Comparison of ENCODE assay signal across 11 cellular contexts in genomic region chr6:44075137-44076015, GRCh38. TPM values are rescaled to one million over a fixed set of nuclear protein-coding genes. Genes with fewer than 3 reads are reported as not detected.
DNase-seq lines count a peak whose midpoint lies in the region; ATAC-seq, FAIRE-seq and TF ChIP-seq lines count a peak whose summit lies in the region.
"Had no signal": no experiment of that assay in that cellular context is flagged by ENCODE, and none has a peak within 500 bp of the region (broad histone marks: within the 10 kb centered on the region; RNA-seq: fewer than 3 reads in every experiment).

No MANE protein-coding gene starts in this region.

- no peaks in the 10 kb centered on the region for H4K20me1 ChIP-seq in OCI-LY7 (ENCODE audit: insufficient read depth, low read length)

- H3K9me2 ChIP-seq in OCI-LY7 (ENCODE audit: insufficient read depth, low read length): no peaks in the 10 kb centered on the region

- no peak for TF ChIP-seq POLR2A in GM12892 (IDR thresholded peaks at IDR 0.05; ENCODE audit: low read depth, low read length)

- H3K79me2 ChIP-seq in OCI-LY7 (ENCODE audit: insufficient read depth, low read depth, low read length): no peaks in the 10 kb centered on the region

- TF ChIP-seq CTCF in OCI-LY7 (conservative IDR thresholded peaks at IDR 0.05; ENCODE audit: low read length) (no peak), GM10248 (IDR thresholded peaks at IDR 0.05; ENCODE audit: control extremely low read depth, extremely low read depth, low read depth, missing control alignments) (no peak)

- ATAC-seq in HG02973 (IDR thresholded peaks at IDR 0.05; ENCODE audit: unreplicated experiment): no peak

- no peak overlapping the region for H3K4me3 ChIP-seq in OCI-LY7 (ENCODE audit: low read depth, low read length, poor library complexity, severe bottlenecking)
- no peak overlapping the region for H3K4me3 ChIP-seq in skeletal muscle tissue (ENCODE audit: low read length in 3 of 3)

- H3K36me3 ChIP-seq in OCI-LY7 (ENCODE audit: insufficient read depth, low read length): no peaks in the 10 kb centered on the region
- no peaks in the 10 kb centered on the region for H3K36me3 ChIP-seq in skeletal muscle tissue (ENCODE audit: control insufficient read depth in 3 of 3, insufficient read depth in 3 of 3, low read length in 3 of 3)
- H3K36me3 ChIP-seq: ascending aorta had no signal

- POLR2A ChIA-PET in OCI-LY7 (lab: Charles Lee): interaction anchor here (1.4 to 2.0 kb wide), 3 partner anchors 10 to 351 kb away, joined by 3 to 4 read pairs (median 4); no protein-coding TSS in a partner anchor
- POLR2A ChIA-PET in GM10248 (lab: Yijun Ruan, JAX): no interaction called here

- DNase-seq in GM12892 (ENCODE audit: insufficient read length) (no peak), OCI-LY7 (ENCODE audit: low spot score) (peak; percentile 24), ecto neural progenitor cell (ENCODE audit: low spot score) (peak; percentile 58), posterior vena cava (ENCODE audit: low spot score) (no peak), GM10248 (ENCODE audit: extremely low spot score) (no peak), caudate nucleus (lab: John Stamatoyannopoulos, UW) (no peak)
- DNase-seq: kidney; stimulated activated naive CD4-positive, alpha-beta T cell treated with Interleukin-2 at 50 U/mL for 16 hours had no signal

- BruUV-seq in OCI-LY7 (replicated peaks; lab: Mats Ljungman, UMichigan): no TSS peak

- no peak overlapping the region for H2AFZ ChIP-seq in OCI-LY7 (ENCODE audit: low read length)

- CTCF ChIA-PET in OCI-LY7 (lab: Charles Lee; ENCODE audit: unreplicated experiment): interaction anchor here (1.8 kb wide), 1 partner anchor 351 kb away, joined by 5 read pairs; no protein-coding TSS in a partner anchor
- CTCF ChIA-PET in GM10248 (lab: Yijun Ruan, JAX): interaction anchor here (0.7 to 10.2 kb wide), 53 partner anchors 9 to 467 kb away, joined by 3 to 174 read pairs (median 4); partner anchors contain the start of genes MRPS18A, RSPH9 and VEGFA

- H3K9ac ChIP-seq in skeletal muscle tissue (ENCODE audit: low read depth in 1 of 3, low read length in 3 of 3): peak overlapping the region; percentile 80 to 95 (median 86)

- H3K9me3 ChIP-seq in OCI-LY7 (ENCODE audit: low read length) (no peaks in the 10 kb centered on the region), skeletal muscle tissue (ENCODE audit: control insufficient read depth in 3 of 3, low read length in 3 of 3) (no peaks in the 10 kb centered on the region)
- H3K9me3 ChIP-seq: ascending aorta had no signal

- H3K27ac ChIP-seq in OCI-LY7 (ENCODE audit: low read depth, low read length, poor library complexity, severe bottlenecking) (no peak overlapping the region), skeletal muscle tissue (ENCODE audit: low read depth, low read length) (peak overlapping the region; percentile 58), caudate nucleus (ENCODE audit: low read depth, low read length) (no peak overlapping the region)

- peak overlapping the region; percentile 92; the same call in 1 of the 2 replicates for H3K4me2 ChIP-seq in OCI-LY7 (ENCODE audit: low read length)

- intact Hi-C loops in OCI-LY7 (cut with micrococcal nuclease; ENCODE audit: unreplicated experiment) (loop anchor here (10.0 kb wide), 2 partner anchors 441 to 561 kb away; partner anchors contain the start of genes LRRC73, MAD2L1BP, POLR1C and YIPF3), posterior vena cava (cut with DNase I) (loop anchor here (2.0 to 5.0 kb wide), 2 partner anchors 351 to 408 kb away; no protein-coding TSS in a partner anchor)

- peak; percentile 30 for FAIRE-seq in GM12892 (lab: Jason Lieb, UNC)
- FAIRE-seq: kidney had no signal

- peaks cover 49% of the 10 kb centered on the region for H3K4me1 ChIP-seq in OCI-LY7 (ENCODE audit: insufficient read depth, low read length, poor library complexity, severe bottlenecking)
- peaks cover 28 to 46% (median 46%) of the 10 kb centered on the region in 3 donors for H3K4me1 ChIP-seq in skeletal muscle tissue (ENCODE audit: control insufficient read depth in 3 of 3, insufficient read depth in 3 of 3, low read length in 3 of 3)

- H3K27me3 ChIP-seq in skeletal muscle tissue (ENCODE audit: control insufficient read depth in 3 of 3, insufficient read depth in 3 of 3, low read length in 3 of 3): no peaks in the 10 kb centered on the region
- H3K27me3 ChIP-seq: ascending aorta had no signal

RNA-seq across cellular contexts. Expression of gene MRPL14, which starts 51.9 kb away (rescaled TPM):
- 87.0 TPM for polyA plus RNA-seq in GM12892 (2012; ENCODE audit: missing spikeins)
- 87.2 and 97.8 TPM in 2 replicates for total RNA-seq in OCI-LY7 (2014; rRNA removed; shearing (Covaris generic))
- total RNA-seq in OCI-LY7 (2022) (42.8 and 51.3 TPM in 2 replicates), skeletal muscle tissue (57.4 TPM), posterior vena cava (10 to 100 TPM; 26.4 to 33.5 TPM)

RNA-seq across cellular contexts. Expression of gene TMEM63B, which starts 52.0 kb away (rescaled TPM):
- polyA plus RNA-seq in GM12892 (2012; ENCODE audit: missing spikeins): 8.7 TPM
- total RNA-seq in OCI-LY7 (2014; rRNA removed; shearing (Covaris generic)): 3.7 and 5.4 TPM in 2 replicates
- 10.0 and 10.2 TPM in 2 replicates for total RNA-seq in OCI-LY7 (2022)
- 11.5 TPM for total RNA-seq in skeletal muscle tissue
- total RNA-seq in posterior vena cava: 10 to 100 TPM; 23.7 to 28.1 TPM

Comparison
In these comparisons a context has a peak if more than half of its experiments do, and no peak if none do; other contexts are left out.
1. DNase-seq: peak in OCI-LY7 (single experiment) and ecto neural progenitor cell (single experiment); none in GM12892 (single experiment), posterior vena cava (single experiment), GM10248 (single experiment) and caudate nucleus (0 of 61).